In genomic region chr5:172768573-172769323, GRCh38 we compare ENCODE assay signal across 8 cellular contexts. TPM values are rescaled to one million over a fixed set of nuclear protein-coding genes. Genes with fewer than 3 reads are reported as not detected.
DNase-seq lines count a peak whose midpoint lies in the region; ATAC-seq and TF ChIP-seq lines count a peak whose summit lies in the region.

No MANE protein-coding gene starts in this region.

- no peak for ATAC-seq in CD4-positive, alpha-beta T cell (ENCODE audit: poor library complexity)
- no peak for ATAC-seq in HG03135 (IDR thresholded peaks at IDR 0.05; ENCODE audit: unreplicated experiment)

- peak overlapping the region; percentile 95 for H3K27ac Mint-ChIP-seq in CD4-positive, alpha-beta T cell

- no peaks in the 10 kb centered on the region for H3K27me3 ChIP-seq in CD4-positive, alpha-beta T cell (ENCODE audit: control insufficient read depth, insufficient read depth, low read length)
- H3K27me3 ChIP-seq in esophagus (ENCODE audit: control insufficient read depth in 1 of 2, insufficient read depth in 2 of 2, low read length in 2 of 2) (no peaks in the 10 kb centered on the region), neuron (ENCODE audit: insufficient read depth, low read length) (no peaks in the 10 kb centered on the region)

- intact Hi-C loops in CD4-positive, alpha-beta T cell (cut with DNase I, micrococcal nuclease), result loop anchor here in 1 of 2 experiments (5.0 to 10.0 kb wide), 2 partner anchors 594 to 1381 kb away; partner anchors contain the start of gene NPM1

- H3K36me3 ChIP-seq in esophagus (ENCODE audit: control insufficient read depth in 2 of 2, insufficient read depth in 2 of 2, low read length in 1 of 2) (peaks cover 6 to 17% of the 10 kb centered on the region in 2 donors), neuron (ENCODE audit: insufficient read depth, low read length) (peaks cover 23% of the 10 kb centered on the region)

- WGBS in esophagus, 2 donors, result 35 to 57% methylated on average over 20 of the region's 20 CpGs

- peak in 2 of 10 experiments; percentile 38 to 65 for DNase-seq in CD4-positive, alpha-beta T cell
- DNase-seq in T-helper 1 cell (peak in 3 of 5 donors; percentile 25 to 36 (median 30)), KG1 (lab: John Stamatoyannopoulos, UW) (no peak), NK-92 (lab: John Stamatoyannopoulos, UW; ENCODE audit: unreplicated experiment) (no peak), NCI-H2171 (lab: John Stamatoyannopoulos, UW) (no peak)

- peaks cover 78% of the 10 kb centered on the region for H3K4me1 Mint-ChIP-seq in CD4-positive, alpha-beta T cell (ENCODE audit: low read depth)

- CTCF ChIA-PET in CD4-positive, alpha-beta T cell (lab: Charles Lee), result no interaction called here

- H3K27ac ChIP-seq in CD4-positive, alpha-beta T cell (ENCODE audit: low read depth, low read length), result peak overlapping the region; percentile 100
- H3K27ac ChIP-seq in esophagus (ENCODE audit: low read depth in 2 of 2, low read length in 1 of 2), result peak overlapping the region; percentile 99

- POLR2A ChIA-PET in CD4-positive, alpha-beta T cell (lab: Charles Lee), result interaction anchor here (1.0 to 4.5 kb wide), 2 partner anchors 8 to 38 kb away, joined by 3 to 41 read pairs; no protein-coding TSS in a partner anchor

- peaks cover 68% of the 10 kb centered on the region for H3K36me3 Mint-ChIP-seq in CD4-positive, alpha-beta T cell (ENCODE audit: low read depth)

- TF ChIP-seq CTCF in CD4-positive, alpha-beta T cell (IDR thresholded peaks at IDR 0.05), result no peak

- no peaks in the 10 kb centered on the region for H3K9me3 ChIP-seq in CD4-positive, alpha-beta T cell (ENCODE audit: control insufficient read depth, low read length)
- H3K9me3 ChIP-seq in esophagus (ENCODE audit: control insufficient read depth in 2 of 2, insufficient read depth in 1 of 2, low read depth in 1 of 2, low read length in 1 of 2), result no peaks in the 10 kb centered on the region
- no peaks in the 10 kb centered on the region for H3K9me3 ChIP-seq in neuron (ENCODE audit: low read length)

- H3K4me3 Mint-ChIP-seq in CD4-positive, alpha-beta T cell, result peak overlapping the region; percentile 92

- H3K9me3 Mint-ChIP-seq in CD4-positive, alpha-beta T cell, result no peaks in the 10 kb centered on the region

- H3K27me3 Mint-ChIP-seq in CD4-positive, alpha-beta T cell, result peaks cover 6% of the 10 kb centered on the region

- H3K4me3 ChIP-seq in esophagus (ENCODE audit: low read depth in 1 of 2, low read length in 2 of 2) (peak overlapping the region; percentile 79 to 94), neuron (ENCODE audit: low read length) (peak overlapping the region; percentile 92)

- no peak overlapping the region for H2AFZ ChIP-seq in neuron (ENCODE audit: low read depth, low read length)

- peaks cover 2 to 7% of the 10 kb centered on the region in 2 donors for H3K4me1 ChIP-seq in esophagus (ENCODE audit: control insufficient read depth in 2 of 2, insufficient read depth in 2 of 2, low read length in 1 of 2)
- H3K4me1 ChIP-seq in neuron (ENCODE audit: insufficient read depth, low read length), result peaks cover 56% of the 10 kb centered on the region

RNA-seq across cellular contexts. Expression of gene DUSP1, which starts 2.2 kb away (rescaled TPM):
- 100 to 1,000 TPM; 761 to 768 TPM for total RNA-seq in CD4-positive, alpha-beta T cell
- polyA plus RNA-seq in esophagus, result 100 to 1,000 TPM in 1 of 2 donors, 10 to 100 TPM in 1; 90.4 to 129 TPM

Comparison
In these comparisons a context has a peak if more than half of its experiments do, and no peak if none do; other contexts are left out.
1. DNase-seq: peak in T-helper 1 cell (3 of 5); none in KG1 (single experiment), NK-92 (single experiment) and NCI-H2171 (single experiment).